ENCODE assay signal across 1 cellular context in the genomic region with DNA sequence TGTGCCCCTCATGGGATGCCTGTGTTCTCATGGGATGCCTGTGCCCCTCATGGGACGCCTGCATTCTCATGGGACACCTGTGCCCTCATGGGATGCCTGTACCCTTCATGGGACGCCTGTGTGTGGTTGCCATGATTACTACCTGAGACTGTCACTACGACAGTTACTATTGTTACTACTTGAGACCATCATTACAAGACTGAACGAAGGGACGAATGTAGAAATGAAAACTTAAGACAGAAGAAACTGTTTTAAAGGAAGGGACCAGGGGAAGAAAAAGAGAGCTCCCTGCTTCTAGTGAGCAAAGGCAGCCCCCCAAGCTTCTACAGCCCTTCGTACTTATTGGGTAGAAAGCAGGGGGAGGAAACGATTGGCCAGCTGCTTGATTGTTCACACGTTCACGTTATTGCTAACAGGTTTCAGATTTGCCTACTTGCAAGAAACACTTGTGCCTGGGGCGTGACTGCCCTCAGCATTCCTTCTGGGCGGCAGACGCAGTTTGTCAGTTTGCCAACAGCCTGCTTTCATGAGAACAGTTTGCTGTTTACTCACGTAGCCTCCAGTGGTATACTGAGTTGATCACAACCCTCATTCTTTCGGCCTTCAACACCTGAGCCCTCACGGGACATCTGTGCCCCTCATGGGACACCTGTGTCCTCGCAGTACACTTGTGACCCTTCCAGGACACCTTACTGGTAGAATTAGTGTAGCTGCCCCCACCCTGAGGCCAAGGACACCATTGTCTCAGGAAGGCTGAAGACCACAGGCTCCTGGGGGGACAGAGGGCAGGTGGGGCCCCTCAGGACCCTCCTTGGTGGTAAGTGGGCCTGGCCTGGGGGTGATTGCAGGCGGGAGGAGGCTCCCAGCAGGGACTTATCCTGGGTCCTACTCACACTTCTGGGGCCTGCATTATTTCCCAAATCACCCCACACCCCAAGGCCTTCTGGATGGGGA.
TF ChIP-seq lines count a peak whose summit lies in the region.

No MANE protein-coding gene starts in this region.

TF ChIP-seq in K562, 482 proteins besides CTCF, POLR2A, EP300 and RAD21:
- no peak for TF ChIP-seq NCOA2 (IDR thresholded peaks at IDR 0.05; ENCODE audit: partially characterized antibody in 2 of 2)
- TF ChIP-seq HIVEP1 (CRISPR knock-in tag; IDR thresholded peaks at IDR 0.05), result no peak
- TF ChIP-seq ZNF23 (CRISPR knock-in tag; IDR thresholded peaks at IDR 0.05), result no peak
- TF ChIP-seq HCFC1 (IDR thresholded peaks at IDR 0.05; ENCODE audit: low read depth, low read length), result no peak
- no peak for TF ChIP-seq ZNF644 (tag; IDR thresholded peaks at IDR 0.05; ENCODE audit: low read depth)
- no peak for TF ChIP-seq ERF (CRISPR knock-in tag; IDR thresholded peaks at IDR 0.05)
- TF ChIP-seq FUS (optimal IDR thresholded peaks at IDR 0.05; ENCODE audit: low read depth, low read length), result no peak
- TF ChIP-seq EP400 (IDR thresholded peaks at IDR 0.05), result no peak
- no peak for TF ChIP-seq HSF4 (CRISPR knock-in tag; IDR thresholded peaks at IDR 0.05; ENCODE audit: borderline replicate concordance)
- no peak for TF ChIP-seq THRAP3 (IDR thresholded peaks at IDR 0.05; ENCODE audit: borderline replicate concordance)
- no peak for TF ChIP-seq ZNF253 (CRISPR knock-in tag; conservative IDR thresholded peaks at IDR 0.05)
- no peak for TF ChIP-seq RBM25 (IDR thresholded peaks at IDR 0.05; ENCODE audit: low read depth, low read length, severe bottlenecking)
- no peak for TF ChIP-seq MYNN (IDR thresholded peaks at IDR 0.05)
- no peak for TF ChIP-seq MYNN (CRISPR knock-in tag; IDR thresholded peaks at IDR 0.05)
- TF ChIP-seq, protein P1, sequence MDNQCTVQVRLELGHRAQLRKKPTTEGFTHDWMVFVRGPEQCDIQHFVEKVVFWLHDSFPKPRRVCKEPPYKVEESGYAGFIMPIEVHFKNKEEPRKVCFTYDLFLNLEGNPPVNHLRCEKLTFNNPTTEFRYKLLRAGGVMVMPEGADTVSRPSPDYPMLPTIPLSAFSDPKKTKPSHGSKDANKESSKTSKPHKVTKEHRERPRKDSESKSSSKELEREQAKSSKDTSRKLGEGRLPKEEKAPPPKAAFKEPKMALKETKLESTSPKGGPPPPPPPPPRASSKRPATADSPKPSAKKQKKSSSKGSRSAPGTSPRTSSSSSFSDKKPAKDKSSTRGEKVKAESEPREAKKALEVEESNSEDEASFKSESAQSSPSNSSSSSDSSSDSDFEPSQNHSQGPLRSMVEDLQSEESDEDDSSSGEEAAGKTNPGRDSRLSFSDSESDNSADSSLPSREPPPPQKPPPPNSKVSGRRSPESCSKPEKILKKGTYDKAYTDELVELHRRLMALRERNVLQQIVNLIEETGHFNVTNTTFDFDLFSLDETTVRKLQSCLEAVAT (IDR thresholded peaks at IDR 0.05), result no peak
- TF ChIP-seq HMGN3 (IDR thresholded peaks at IDR 0.05; ENCODE audit: borderline replicate concordance, extremely low read depth, insufficient read length, low read depth, low read length), result no peak
- TF ChIP-seq POLR2H (tag; IDR thresholded peaks at IDR 0.05; ENCODE audit: low read depth), result no peak
